ENCODE assay signal across 21 cellular contexts in genomic region chr5:115849258-115849798, GRCh38. TPM values are rescaled to one million over a fixed set of nuclear protein-coding genes. Genes with fewer than 3 reads are reported as not detected.
"Had no signal": no experiment of that assay in that cellular context is flagged by ENCODE, and none has a peak within 500 bp of the region (broad histone marks: within the 10 kb centered on the region; RNA-seq: fewer than 3 reads in every experiment).

No MANE protein-coding gene starts in this region.

- H3K27me3 ChIP-seq: ascending aorta, brain microvascular endothelial cell, sigmoid colon, testis had no signal

- H2AFZ ChIP-seq: parathyroid adenoma had no signal

- H3K9me3 ChIP-seq: ascending aorta, sigmoid colon, testis had no signal

- H3K36me3 ChIP-seq: ascending aorta, sigmoid colon had no signal

- FAIRE-seq: endothelial cell of umbilical vein, frontal cortex had no signal

- DNase-seq: activated CD4-positive, alpha-beta T cell treated with anti-CD3 and anti-CD28 coated beads, Interleukin-2, amount 10 ng/mL, durations not matched to agents 7 days and 5 days; activated CD4-positive, CD25-positive, alpha-beta regulatory T cell; activated gamma-delta T cell treated with Interleukin-2 at 50 U/mL for 16 hours; activated T-cell treated with anti-CD3 and anti-CD28 coated beads, Interleukin-2, amount 50 U/mL, for 1 hour; brain microvascular endothelial cell; central memory CD4-positive, alpha-beta T cell; effector memory CD4-positive, alpha-beta T cell; hypothalamus; nucleus accumbens; sigmoid colon; stimulated activated CD4-positive, alpha-beta T cell treated with anti-CD3 and anti-CD28 coated beads, Interleukin-15, amount 100 ng/mL, for 24 hours; stimulated activated naive B cell treated with anti-CD40 and anti-IgM and Interleukin-4, amounts not matched to agents 10 μg/mL and 1 μg/mL and 100 μg/mL, for 72 hours; T-helper 1 cell; T-helper 9 cell; testis had no signal

- ATAC-seq: esophagus mucosa; stimulated activated naive B cell treated with anti-CD40 and anti-IgM and Interleukin-4, amounts not matched to agents 10 μg/mL and 1 μg/mL and 100 μg/mL, for 72 hours had no signal

- H3K4me3 ChIP-seq: ascending aorta, sigmoid colon, smooth muscle cell, testis had no signal

- H3K4me2 ChIP-seq: smooth muscle cell had no signal

- H3K27ac ChIP-seq: ascending aorta, brain microvascular endothelial cell, parathyroid adenoma had no signal

RNA-seq across cellular contexts. Expression of gene CDO1, which starts 32.9 kb away (rescaled TPM):
- total RNA-seq: activated CD4-positive, alpha-beta T cell treated with anti-CD3 and anti-CD28 coated beads, Interleukin-2, amount 10 ng/mL, durations not matched to agents 7 days and 5 days had no signal
